Comparison of ENCODE assay signal across 11 cellular contexts in genomic region chr7:141013345-141013715, GRCh38. TPM values are rescaled to one million over a fixed set of nuclear protein-coding genes. Genes with fewer than 3 reads are reported as not detected.
A peak's percentile ranks its signal among the peaks of the same experiment; 100 is the strongest.
DNase-seq lines count a peak whose midpoint lies in the region; ATAC-seq, FAIRE-seq and TF ChIP-seq lines count a peak whose summit lies in the region.
"Had no signal": no experiment of that assay in that cellular context is flagged by ENCODE, and none has a peak within 500 bp of the region (broad histone marks: within the 10 kb centered on the region; RNA-seq: fewer than 3 reads in every experiment).

No MANE protein-coding gene starts in this region.

- no peak for TF ChIP-seq CTCF in 22Rv1 (IDR thresholded peaks at IDR 0.05)
- TF ChIP-seq CTCF in VCaP (conservative IDR thresholded peaks at IDR 0.05): no peak
- no peak for TF ChIP-seq CTCF in hepatocyte (IDR thresholded peaks at IDR 0.05; ENCODE audit: poor library complexity)
- TF ChIP-seq CTCF in upper lobe of right lung (IDR thresholded peaks at IDR 0.05): no peak

- peak overlapping the region; percentile 75; the same call in 1 of the 2 replicates for H3K27ac ChIP-seq in 22Rv1
- peak overlapping the region; percentile 87 for H3K27ac ChIP-seq in VCaP
- H3K27ac ChIP-seq in hepatocyte: no peak overlapping the region
- H3K27ac ChIP-seq in upper lobe of right lung: no peak overlapping the region

- H3K4me1 ChIP-seq in hepatocyte (ENCODE audit: insufficient read depth) (peaks cover 6% of the 10 kb centered on the region), upper lobe of right lung (no peaks in the 10 kb centered on the region)
- H3K4me1 ChIP-seq: uterus had no signal

- peaks cover 28% of the 10 kb centered on the region for H3K79me2 ChIP-seq in hepatocyte

- H3K9me3 ChIP-seq in hepatocyte (ENCODE audit: low read depth): no peaks in the 10 kb centered on the region
- H3K9me3 ChIP-seq in upper lobe of right lung: no peaks in the 10 kb centered on the region
- H3K9me3 ChIP-seq: uterus had no signal

- H2AFZ ChIP-seq in hepatocyte: no peak overlapping the region

- 85% methylated on average over 4 of the region's 4 CpGs for WGBS in hepatocyte (ENCODE audit: low lambda C conversion rate, missing lambda C conversion rate)

- H3K4me3 ChIP-seq in hepatocyte (no peak overlapping the region), upper lobe of right lung (no peak overlapping the region)

- no peak for ATAC-seq in HG02588 (IDR thresholded peaks at IDR 0.05; ENCODE audit: unreplicated experiment)
- ATAC-seq in upper lobe of right lung: no peak
- ATAC-seq in HG02571 (IDR thresholded peaks at IDR 0.05; ENCODE audit: unreplicated experiment): no peak
- no peak for ATAC-seq in GM21619 (IDR thresholded peaks at IDR 0.05; ENCODE audit: unreplicated experiment)

- H3K27me3 ChIP-seq in hepatocyte (peaks cover 4% of the 10 kb centered on the region), upper lobe of right lung (peaks cover 5% of the 10 kb centered on the region)
- H3K27me3 ChIP-seq: uterus had no signal

- intact Hi-C loops in upper lobe of right lung (cut with DNase I): loop anchor here (5.0 kb wide), 1 partner anchor 201 kb away; no protein-coding TSS in a partner anchor

- peak overlapping the region; percentile 88 for H3K4me2 ChIP-seq in hepatocyte

- no peaks in the 10 kb centered on the region for H4K20me1 ChIP-seq in hepatocyte (ENCODE audit: insufficient read depth, poor library complexity, severe bottlenecking)

- DNase-seq in GM19239 (ENCODE audit: insufficient read length, low spot score): no peak
- no peak for DNase-seq in hepatocyte (ENCODE audit: low spot score)
- DNase-seq in upper lobe of right lung: no peak
- DNase-seq: activated CD4-positive, CD25-positive, alpha-beta regulatory T cell; NCI-H446; uterus had no signal

- peak; percentile 14 for FAIRE-seq in GM19239 (lab: Jason Lieb, UNC)

- H3K36me3 ChIP-seq in hepatocyte (replicated peaks; ENCODE audit: insufficient read depth, low read depth): no peaks in the 10 kb centered on the region
- H3K36me3 ChIP-seq in upper lobe of right lung: peaks cover 10% of the 10 kb centered on the region
- H3K36me3 ChIP-seq: uterus had no signal

- no peaks in the 10 kb centered on the region for H3K9me2 ChIP-seq in hepatocyte (replicated peaks; ENCODE audit: insufficient read depth)

RNA-seq across cellular contexts. Expression of gene MRPS33, which starts 1.4 kb away (rescaled TPM):
- total RNA-seq in hepatocyte: 33.8 and 37.6 TPM in 2 replicates
- polyA plus RNA-seq in hepatocyte: 71.0 and 82.9 TPM in 2 replicates
- total RNA-seq in upper lobe of right lung: 27.4 TPM

Comparison
In these comparisons a context has a peak if more than half of its experiments do, and no peak if none do; other contexts are left out.
1. H3K27ac ChIP-seq: peak in 22Rv1 (single experiment) and VCaP (single experiment); none in hepatocyte (single experiment) and upper lobe of right lung (single experiment).